ENCODE assay signal across 1 cellular context in genomic region chr19:34104099-34104498, GRCh38.
TF ChIP-seq lines count a peak whose summit lies in the region.

No MANE protein-coding gene starts in this region.

TF ChIP-seq in K562, 482 proteins besides CTCF, POLR2A, EP300 and RAD21 (continued from another document):
- TF ChIP-seq HOMEZ (CRISPR knock-in tag; IDR thresholded peaks at IDR 0.05): no peak
- no peak for TF ChIP-seq KAT8 (IDR thresholded peaks at IDR 0.05; ENCODE audit: low read depth)
- peak; percentile 96 for TF ChIP-seq SPI1 (IDR thresholded peaks at IDR 0.05; ENCODE audit: borderline replicate concordance, low read depth, low read length)
- TF ChIP-seq HCFC1 (IDR thresholded peaks at IDR 0.05; ENCODE audit: low read depth, low read length): no peak
- no peak for TF ChIP-seq YBX1 (IDR thresholded peaks at IDR 0.05)
- no peak for TF ChIP-seq CCNT2 (IDR thresholded peaks at IDR 0.05; ENCODE audit: borderline replicate concordance, extremely low read depth, insufficient read length, low read depth, low read length)
- no peak for TF ChIP-seq SIRT6 (IDR thresholded peaks at IDR 0.05; ENCODE audit: low read depth, low read length)
- TF ChIP-seq BRD9 (IDR thresholded peaks at IDR 0.05; ENCODE audit: low read depth, partially characterized antibody): no peak
